27 cellular contexts compared by ENCODE assay signal in the genomic region with DNA sequence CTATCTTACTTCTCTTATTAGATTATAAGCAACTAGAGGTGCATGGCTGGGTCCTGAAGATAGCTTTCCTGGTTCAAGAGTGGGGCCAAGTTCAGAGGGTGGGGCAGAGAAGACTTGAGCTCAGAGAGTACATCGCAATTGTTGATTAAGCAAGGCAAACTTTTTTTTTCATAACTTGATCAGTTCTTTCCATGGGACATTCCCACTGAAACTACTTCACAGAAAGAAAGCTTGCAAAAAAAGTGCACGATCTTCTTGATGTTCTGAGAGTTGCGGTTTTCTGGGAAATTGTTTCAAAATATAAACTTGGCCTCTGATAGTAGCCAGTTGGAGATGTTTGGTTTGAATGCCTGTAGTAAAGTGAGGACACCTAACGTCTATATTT.
"Had no signal": no experiment of that assay in that cellular context is flagged by ENCODE, and none has a peak within 500 bp of the region (broad histone marks: within the 10 kb centered on the region; RNA-seq: fewer than 3 reads in every experiment).

No MANE protein-coding gene starts in this region.

- H3K9me3 ChIP-seq: heart left ventricle, left ventricle myocardium inferior, mucosa of descending colon, pancreas, prostate gland, sigmoid colon, tibial nerve, upper lobe of left lung, vagina had no signal

- H3K27ac ChIP-seq: heart left ventricle, left ventricle myocardium inferior, pancreas, prostate gland, sigmoid colon, upper lobe of left lung, vagina had no signal

- DNase-seq: heart left ventricle; hypothalamus; immature natural killer cell; kidney; left colon; left ventricle myocardium inferior; midbrain; mucosa of descending colon; naive thymus-derived CD4-positive, alpha-beta T cell; pancreas; posterior cingulate gyrus; retina; right cardiac atrium; sigmoid colon; stimulated activated CD4-positive, alpha-beta T cell treated with anti-CD3 and anti-CD28 coated beads, Interleukin-1b, Interleukin-23, amount 100 ng/mL, for 48 hours; stimulated activated CD4-positive, alpha-beta T cell treated with anti-CD3 and anti-CD28 coated beads, Interleukin-2, amount 100 ng/mL, for 48 hours; stimulated activated naive CD4-positive, alpha-beta T cell; substantia nigra; upper lobe of left lung had no signal

- H3K36me3 Mint-ChIP-seq: immature natural killer cell; natural killer cell treated with Interleukin-12 subunit alpha and Interleukin-12 subunit beta and Interleukin-15 and Interleukin-18, amount 100 ng/mL, for 72 hours had no signal

- H3K27ac Mint-ChIP-seq: naive thymus-derived CD4-positive, alpha-beta T cell; natural killer cell treated with Interleukin-12 subunit alpha and Interleukin-12 subunit beta and Interleukin-15 and Interleukin-18, amount 100 ng/mL, for 72 hours; stimulated activated naive CD8-positive, alpha-beta T cell treated with anti-CD3 and anti-CD28 coated beads, Interleukin-15, Interleukin-2, amounts not matched to agents 100 ng/mL and 50 ng/mL, for 24 hours had no signal

- H3K27me3 ChIP-seq: heart left ventricle, pancreas, sigmoid colon, tibial nerve, upper lobe of left lung, vagina had no signal

- H3K4me1 ChIP-seq: prostate gland, sigmoid colon, tibial nerve, vagina had no signal

- H3K27me3 Mint-ChIP-seq: natural killer cell treated with Interleukin-12 subunit alpha and Interleukin-12 subunit beta and Interleukin-15 and Interleukin-18, amount 100 ng/mL, for 72 hours; stimulated activated naive CD8-positive, alpha-beta T cell treated with anti-CD3 and anti-CD28 coated beads, Interleukin-15, Interleukin-2, amounts not matched to agents 100 ng/mL and 50 ng/mL, for 24 hours had no signal

- H3K36me3 ChIP-seq: heart left ventricle, left ventricle myocardium inferior, pancreas, prostate gland, sigmoid colon, tibial nerve, upper lobe of left lung, vagina had no signal

- H3K4me3 Mint-ChIP-seq: immature natural killer cell; naive thymus-derived CD4-positive, alpha-beta T cell; natural killer cell treated with Interleukin-12 subunit alpha and Interleukin-12 subunit beta and Interleukin-15 and Interleukin-18, amount 100 ng/mL, for 72 hours; stimulated activated naive CD8-positive, alpha-beta T cell treated with anti-CD3 and anti-CD28 coated beads, Interleukin-15, Interleukin-2, amounts not matched to agents 100 ng/mL and 50 ng/mL, for 24 hours had no signal

- H3K4me3 ChIP-seq: heart left ventricle, left ventricle myocardium inferior, lung, mucosa of descending colon, pancreas, prostate gland, sigmoid colon, smooth muscle cell, tibial nerve, upper lobe of left lung, vagina had no signal

- FAIRE-seq: islet of Langerhans, kidney, pancreas had no signal

- ATAC-seq: heart left ventricle; left colon; mucosa of descending colon; naive thymus-derived CD4-positive, alpha-beta T cell; natural killer cell treated with Interleukin-12 subunit alpha and Interleukin-12 subunit beta and Interleukin-15 and Interleukin-18, amount 100 ng/mL, for 72 hours; pancreas; right cardiac atrium had no signal

- H3K9me3 Mint-ChIP-seq: immature natural killer cell; stimulated activated naive CD8-positive, alpha-beta T cell treated with anti-CD3 and anti-CD28 coated beads, Interleukin-15, Interleukin-2, amounts not matched to agents 100 ng/mL and 50 ng/mL, for 24 hours had no signal
